Comparison of ENCODE assay signal across 11 cellular contexts in the genomic region with DNA sequence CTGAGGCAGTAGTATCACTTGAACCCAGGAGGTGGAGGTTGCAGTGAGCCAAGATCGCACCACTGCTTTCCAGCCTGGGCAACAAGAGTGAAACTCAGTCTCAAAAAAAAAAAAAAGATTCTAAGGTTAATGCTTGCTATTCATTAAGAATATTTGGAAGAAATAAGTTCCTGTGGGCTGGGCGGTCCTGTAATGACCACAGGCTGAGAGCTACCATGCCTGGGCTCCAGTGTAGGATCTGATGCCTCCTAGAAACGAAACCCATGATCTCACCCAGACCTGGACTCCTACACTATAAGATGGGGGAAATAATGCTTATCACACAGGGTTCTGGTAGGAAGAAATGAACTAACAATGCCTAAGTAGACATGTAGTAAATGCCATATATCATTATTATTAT. TPM values are rescaled to one million over a fixed set of nuclear protein-coding genes. Genes with fewer than 3 reads are reported as not detected.
"Had no signal": no experiment of that assay in that cellular context is flagged by ENCODE, and none has a peak within 500 bp of the region (broad histone marks: within the 10 kb centered on the region; RNA-seq: fewer than 3 reads in every experiment).

No MANE protein-coding gene starts in this region.

- H3K4me1 ChIP-seq: HAP-1 had no signal

- H3K27ac Mint-ChIP-seq: GM23338, HFFc6 had no signal

- ATAC-seq: GM23338, HCT116 had no signal

- H3K27ac ChIP-seq: GM23248 had no signal

- H3K4me3 ChIP-seq: GM23248, GM23338, HAP-1 had no signal

- DNase-seq: GM23248, GOT3, H7, H9, HCEC 1CT, HFFc6 had no signal

- H2AFZ ChIP-seq: GM23248, GM23338 had no signal

- H3K4me2 ChIP-seq: GM23338 had no signal

- H3K9ac ChIP-seq: GM23248 had no signal

- H3K4me3 Mint-ChIP-seq: GM23338, H9, HFFc6 had no signal

- H3K4me1 Mint-ChIP-seq: GM23338, H9 had no signal

- H3K9me3 ChIP-seq: HAP-1 had no signal

RNA-seq across cellular contexts. Expression of a gene that starts 41.2 kb away (rescaled TPM):
- total RNA-seq: GM23248, GM23338, H1, H4, H7, H9, HFFc6 had no signal
- polyA plus RNA-seq: GM23248, GM23338, H1 had no signal
